Comparison of ENCODE assay signal across 15 cellular contexts in the genomic region with DNA sequence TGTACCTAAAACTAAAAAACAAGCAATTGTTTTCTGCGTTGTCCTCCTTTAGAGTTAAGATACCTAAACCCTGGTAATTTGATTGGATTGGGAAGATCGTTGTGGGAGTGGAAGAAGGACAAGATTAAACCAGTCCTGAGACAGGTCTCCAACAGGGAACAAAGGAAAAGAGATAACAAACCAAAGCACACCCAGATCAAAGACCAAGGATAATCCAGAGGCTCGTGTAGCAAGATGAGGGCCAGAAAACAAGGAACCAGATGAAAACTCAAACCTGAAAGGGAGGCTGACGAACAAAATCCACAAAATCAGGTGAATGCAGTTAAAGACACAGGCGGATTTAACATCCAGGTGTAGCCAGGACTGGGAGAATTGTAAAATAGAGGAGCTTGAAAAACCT.
DNase-seq lines count a peak whose midpoint lies in the region; TF ChIP-seq lines count a peak whose summit lies in the region.
"Had no signal": no experiment of that assay in that cellular context is flagged by ENCODE, and none has a peak within 500 bp of the region (broad histone marks: within the 10 kb centered on the region; RNA-seq: fewer than 3 reads in every experiment).

No MANE protein-coding gene starts in this region.

- H3K27ac ChIP-seq in OCI-LY3 (ENCODE audit: low read length) (no peak overlapping the region), mesendoderm (ENCODE audit: low read depth, low read length) (peak overlapping the region; percentile 53), tibial artery (no peak overlapping the region)
- H3K27ac ChIP-seq: suprapubic skin, WERI-Rb-1 had no signal

- H3K79me2 ChIP-seq in OCI-LY3 (ENCODE audit: low read length): no peaks in the 10 kb centered on the region
- no peaks in the 10 kb centered on the region for H3K79me2 ChIP-seq in mesendoderm (ENCODE audit: control insufficient read depth, insufficient read depth, low read length)

- DNase-seq in NCI-H748 (lab: John Stamatoyannopoulos, UW; ENCODE audit: unreplicated experiment) (peak; percentile 20), NCI-H748 treated with DMSO at 0.1 percent for 48 hours (lab: John Stamatoyannopoulos, UW) (no peak), mesendoderm (peak; percentile 86), LoVo (ENCODE audit: low spot score) (no peak), DMS 273 treated with DMSO at 0.1 percent for 48 hours (lab: John Stamatoyannopoulos, UW) (no peak), tibial artery (no peak)
- DNase-seq in stimulated activated CD4-positive, alpha-beta T cell treated with anti-CD3 and anti-CD28 coated beads, Interleukin-1b, Interleukin-23, amount 100 ng/mL, for 48 hours: no peak
- DNase-seq: DMS79, GF-D8, left ventricle myocardium superior, NCI-H1436 treated with DMSO at 0.1 percent for 48 hours, SIG-M5 had no signal

- H3K4me2 ChIP-seq in OCI-LY3 (ENCODE audit: low read length) (peak overlapping the region; percentile 78), mesendoderm (ENCODE audit: low read length) (no peak overlapping the region)

- H3K56ac ChIP-seq in mesendoderm (ENCODE audit: low read length): no peak overlapping the region

- H2BK120ac ChIP-seq in mesendoderm (ENCODE audit: low read depth, low read length): peak overlapping the region; percentile 45

- no peak overlapping the region for H2AK5ac ChIP-seq in mesendoderm (ENCODE audit: low read length)

- H2BK5ac ChIP-seq in mesendoderm (ENCODE audit: low read length): no peak overlapping the region

- WGBS in mesendoderm (ENCODE audit: extremely low coverage, insufficient coverage, low lambda C conversion rate): no CpG with 5 or more reads among the region's 5 CpGs

- H3K79me1 ChIP-seq in mesendoderm (ENCODE audit: low read length): no peaks in the 10 kb centered on the region

- H4K5ac ChIP-seq in mesendoderm (ENCODE audit: low read length): no peak overlapping the region

- TF ChIP-seq CTCF in OCI-LY3 (IDR thresholded peaks at IDR 0.05; ENCODE audit: low read depth, low read length): no peak
- no peak for TF ChIP-seq CTCF in tibial artery (IDR thresholded peaks at IDR 0.05)

- H4K20me1 ChIP-seq in OCI-LY3 (ENCODE audit: insufficient read depth, low read length): no peaks in the 10 kb centered on the region

- H3K27me3 ChIP-seq in OCI-LY3 (ENCODE audit: low read depth, low read length) (no peaks in the 10 kb centered on the region), mesendoderm (ENCODE audit: insufficient read depth, low read length, poor library complexity) (no peaks in the 10 kb centered on the region), tibial artery (no peaks in the 10 kb centered on the region)
- H3K27me3 ChIP-seq: suprapubic skin had no signal

- no peaks in the 10 kb centered on the region for H3K36me3 ChIP-seq in OCI-LY3 (replicated peaks; ENCODE audit: low read depth, low read length)
- no peaks in the 10 kb centered on the region for H3K36me3 ChIP-seq in mesendoderm (ENCODE audit: control insufficient read depth, insufficient read depth, low read length)
- no peaks in the 10 kb centered on the region for H3K36me3 ChIP-seq in tibial artery
- H3K36me3 ChIP-seq: suprapubic skin, WERI-Rb-1 had no signal

- H3K23ac ChIP-seq in mesendoderm (ENCODE audit: low read length): no peak overlapping the region

- H4K8ac ChIP-seq in mesendoderm (ENCODE audit: low read depth, low read length): no peak overlapping the region

- peak overlapping the region; percentile 81; the same call in 1 of the 2 replicates for H2AFZ ChIP-seq in OCI-LY3 (ENCODE audit: low read depth, low read length)

- H3K4me1 ChIP-seq in OCI-LY3 (ENCODE audit: low read length) (no peaks in the 10 kb centered on the region; the same call in 1 of the 2 replicates), mesendoderm (ENCODE audit: control insufficient read depth, low read depth, low read length) (peaks cover 3% of the 10 kb centered on the region), tibial artery (peaks cover 0 to 6% (median 2%) of the 10 kb centered on the region in 4 donors)

- no peak overlapping the region for H3K9ac ChIP-seq in OCI-LY3 (ENCODE audit: low read length)
- H3K9ac ChIP-seq in mesendoderm (ENCODE audit: low read length): no peak overlapping the region

- H2BK15ac ChIP-seq in mesendoderm (replicated peaks; ENCODE audit: low read depth): no peak overlapping the region

- peak overlapping the region; percentile 45 for H3K18ac ChIP-seq in mesendoderm (ENCODE audit: low read length)

- no peaks in the 10 kb centered on the region for H3K9me3 ChIP-seq in OCI-LY3 (ENCODE audit: insufficient read depth, low read length)
- no peaks in the 10 kb centered on the region for H3K9me3 ChIP-seq in tibial artery
- H3K9me3 ChIP-seq: suprapubic skin had no signal

- intact Hi-C loops in tibial artery (cut with DNase I; ENCODE audit: low total_unique reads): no loop called here

- H3K4ac ChIP-seq in mesendoderm (ENCODE audit: low read depth, low read length): no peak overlapping the region

- H3K4me3 ChIP-seq in OCI-LY3 (ENCODE audit: low read length) (peak overlapping the region; percentile 69), mesendoderm (ENCODE audit: low read length) (no peak overlapping the region), tibial artery (no peak overlapping the region)
- H3K4me3 ChIP-seq: suprapubic skin had no signal

Comparison
In these comparisons a context has a peak if more than half of its experiments do, and no peak if none do; other contexts are left out.
1. DNase-seq: peak in NCI-H748 (single experiment) and mesendoderm (single experiment); none in NCI-H748 treated with DMSO at 0.1 percent for 48 hours (single experiment), LoVo (single experiment), DMS 273 treated with DMSO at 0.1 percent for 48 hours (single experiment), stimulated activated CD4-positive, alpha-beta T cell treated with anti-CD3 and anti-CD28 coated beads, Interleukin-1b, Interleukin-23, amount 100 ng/mL, for 48 hours (single experiment) and tibial artery (0 of 2).